In the genomic region with DNA sequence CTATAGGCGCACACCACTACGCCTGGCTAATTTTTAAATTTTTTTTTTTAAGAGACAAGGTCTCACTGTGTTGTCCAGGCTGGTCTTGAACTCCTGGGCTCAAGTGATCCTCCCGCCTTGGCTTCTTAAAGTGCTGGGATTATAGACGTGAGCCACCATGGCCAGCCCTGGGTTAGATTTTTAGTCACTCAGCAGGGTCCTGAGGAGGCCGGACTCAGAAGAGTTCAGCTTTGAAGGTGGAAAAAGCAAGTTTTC, we compare ENCODE assay signal across 12 cellular contexts. TPM values are rescaled to one million over a fixed set of nuclear protein-coding genes. Genes with fewer than 3 reads are reported as not detected.
DNase-seq lines count a peak whose midpoint lies in the region; ATAC-seq and TF ChIP-seq lines count a peak whose summit lies in the region.
"Had no signal": no experiment of that assay in that cellular context is flagged by ENCODE, and none has a peak within 500 bp of the region (broad histone marks: within the 10 kb centered on the region; RNA-seq: fewer than 3 reads in every experiment).

No MANE protein-coding gene starts in this region.

- H3K27me3 ChIP-seq in foreskin keratinocyte = no peaks in the 10 kb centered on the region
- no peaks in the 10 kb centered on the region for H3K27me3 ChIP-seq in subcutaneous abdominal adipose tissue (ENCODE audit: control insufficient read depth in 5 of 5, insufficient read depth in 4 of 5, low read length in 5 of 5)

- H3K4me1 ChIP-seq in foreskin keratinocyte (no peaks in the 10 kb centered on the region), subcutaneous abdominal adipose tissue (ENCODE audit: control insufficient read depth in 5 of 5, insufficient read depth in 5 of 5, low read length in 5 of 5) (peaks cover 12 to 36% (median 30%) of the 10 kb centered on the region in 5 donors)

- no peaks in the 10 kb centered on the region for H3K36me3 ChIP-seq in subcutaneous abdominal adipose tissue (ENCODE audit: control insufficient read depth in 5 of 5, insufficient read depth in 5 of 5, low read length in 5 of 5)

- no peak for TF ChIP-seq CTCF in RWPE1 (conservative IDR thresholded peaks at IDR 0.05; ENCODE audit: low read depth)
- TF ChIP-seq CTCF in foreskin keratinocyte (conservative IDR thresholded peaks at IDR 0.05) = no peak

- H3K36me3 Mint-ChIP-seq in activated T-cell treated with anti-CD3 and anti-CD28 coated beads, Interleukin-2, amount 50 U/mL, for 24 hours (ENCODE audit: low read depth) = peaks cover 11% of the 10 kb centered on the region

- no peak overlapping the region for H3K9ac ChIP-seq in subcutaneous abdominal adipose tissue (ENCODE audit: low read length in 5 of 5)

- H3K4me3 Mint-ChIP-seq in activated T-cell treated with anti-CD3 and anti-CD28 coated beads, Interleukin-2, amount 50 U/mL, for 24 hours = peak overlapping the region; percentile 80

- H3K9me3 ChIP-seq in subcutaneous abdominal adipose tissue (ENCODE audit: control insufficient read depth in 5 of 5, low read length in 5 of 5) = no peaks in the 10 kb centered on the region

- peak overlapping the region; percentile 98 for H3K27ac Mint-ChIP-seq in activated T-cell treated with anti-CD3 and anti-CD28 coated beads, Interleukin-2, amount 50 U/mL, for 24 hours

- peaks cover 68% of the 10 kb centered on the region for H3K4me1 Mint-ChIP-seq in activated T-cell treated with anti-CD3 and anti-CD28 coated beads, Interleukin-2, amount 50 U/mL, for 24 hours (ENCODE audit: low read depth)

- peak overlapping the region in 1 of 5 donors; percentile 17 for H3K4me3 ChIP-seq in subcutaneous abdominal adipose tissue (ENCODE audit: low read depth in 1 of 5, low read length in 5 of 5)

- no peak for DNase-seq in activated T-cell treated with anti-CD3 and anti-CD28 coated beads, Interleukin-2, amount 50 U/mL, for 24 hours
- no peak for DNase-seq in activated T-cell treated with anti-CD3 and anti-CD28 coated beads, Interleukin-2, amount 50 U/mL, for 1 hour
- DNase-seq in RWPE1 (ENCODE audit: low spot score) (no peak), foreskin keratinocyte (no peak), NCI-H1694 (lab: John Stamatoyannopoulos, UW) (no peak)
- DNase-seq: ACHN, amniotic stem cell, NCI-H510A treated with DMSO at 0.1 percent for 48 hours had no signal

- no peaks in the 10 kb centered on the region for H3K27me3 Mint-ChIP-seq in activated T-cell treated with anti-CD3 and anti-CD28 coated beads, Interleukin-2, amount 50 U/mL, for 24 hours

- POLR2A ChIA-PET in RWPE1 (lab: Yijun Ruan, JAX; ENCODE audit: low non-redundant PET) = no interaction called here

- CTCF ChIA-PET in RWPE1 (lab: Yijun Ruan, JAX) = interaction anchor here (0.6 to 5.5 kb wide), 2 partner anchors 122 to 125 kb away, joined by 3 to 64 read pairs; a partner anchor contains a TSS

- ATAC-seq in foreskin keratinocyte = no peak
- no peak for ATAC-seq in GM18861 (IDR thresholded peaks at IDR 0.05; ENCODE audit: unreplicated experiment)
- ATAC-seq in GM18867 (IDR thresholded peaks at IDR 0.05; ENCODE audit: unreplicated experiment) = no peak

- H3K27ac ChIP-seq in RWPE1 (peak overlapping the region; percentile 82), foreskin keratinocyte (peak overlapping the region; percentile 96), subcutaneous abdominal adipose tissue (ENCODE audit: low read depth, low read length) (peak overlapping the region; percentile 41)

- H3K9me3 Mint-ChIP-seq in activated T-cell treated with anti-CD3 and anti-CD28 coated beads, Interleukin-2, amount 50 U/mL, for 24 hours = no peaks in the 10 kb centered on the region

RNA-seq across cellular contexts. Expression of a gene that starts 44.2 kb away (rescaled TPM):
- 0.07 and 0.14 TPM in 2 replicates for total RNA-seq in foreskin keratinocyte
- 0.04 TPM in 1 of 2 replicates, not detected in the other for polyA plus RNA-seq in foreskin keratinocyte
- total RNA-seq: glomerular endothelial cell had no signal

Comparison
In these comparisons a context has a peak if more than half of its experiments do, and no peak if none do; other contexts are left out.
1. H3K27ac ChIP-seq: peak in every context shown above with its lines; median percentile 96 in foreskin keratinocyte; 82 in RWPE1; 41 in subcutaneous abdominal adipose tissue.